1 cellular context compared by ENCODE assay signal in the genomic region with DNA sequence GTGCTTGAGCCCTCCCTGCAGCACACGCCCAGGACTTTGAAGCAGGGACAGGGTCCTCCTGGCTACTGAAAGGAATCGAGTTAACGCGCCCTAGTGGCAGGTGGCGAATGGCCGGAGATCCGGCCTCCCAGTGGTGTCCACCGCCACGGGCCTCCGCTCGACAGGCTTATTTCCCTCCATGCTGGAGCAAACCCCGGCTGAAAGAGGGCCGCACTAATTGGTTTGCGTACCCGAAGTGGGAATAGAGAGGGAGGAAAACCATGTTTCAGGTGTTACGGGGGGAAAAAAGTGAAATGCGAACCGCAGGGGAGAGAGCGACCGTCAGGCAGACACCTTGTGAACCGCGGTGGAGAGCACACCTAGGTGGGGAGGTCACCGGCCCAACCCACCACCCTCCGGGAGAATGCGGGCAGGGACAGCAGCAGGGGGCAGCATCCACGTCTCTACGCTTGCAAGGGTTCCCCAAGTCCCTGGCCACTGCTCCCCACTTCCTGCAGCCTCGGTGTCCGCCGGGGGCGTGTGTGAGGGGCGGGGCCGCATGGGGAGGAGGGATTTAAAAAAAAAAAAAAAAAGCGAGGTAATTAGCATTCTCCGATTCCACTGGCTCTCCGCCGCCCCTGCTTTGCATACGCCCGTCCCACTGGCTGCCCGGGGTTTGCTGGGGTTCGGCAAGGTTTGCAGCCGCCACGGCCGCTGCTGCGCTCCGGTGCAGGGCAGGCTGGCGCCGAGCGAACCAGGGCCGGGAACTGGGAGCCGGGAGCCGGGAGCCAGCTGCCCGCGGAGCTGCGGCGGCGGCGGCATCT.
A peak's percentile ranks its signal among the peaks of the same experiment; 100 is the strongest.
TF ChIP-seq lines count a peak whose summit lies in the region.

No MANE protein-coding gene starts in this region.

TF ChIP-seq in HepG2, 621 proteins besides CTCF, POLR2A, EP300 and RAD21 (continued from another document and continues in another):
- TF ChIP-seq, protein P1, sequence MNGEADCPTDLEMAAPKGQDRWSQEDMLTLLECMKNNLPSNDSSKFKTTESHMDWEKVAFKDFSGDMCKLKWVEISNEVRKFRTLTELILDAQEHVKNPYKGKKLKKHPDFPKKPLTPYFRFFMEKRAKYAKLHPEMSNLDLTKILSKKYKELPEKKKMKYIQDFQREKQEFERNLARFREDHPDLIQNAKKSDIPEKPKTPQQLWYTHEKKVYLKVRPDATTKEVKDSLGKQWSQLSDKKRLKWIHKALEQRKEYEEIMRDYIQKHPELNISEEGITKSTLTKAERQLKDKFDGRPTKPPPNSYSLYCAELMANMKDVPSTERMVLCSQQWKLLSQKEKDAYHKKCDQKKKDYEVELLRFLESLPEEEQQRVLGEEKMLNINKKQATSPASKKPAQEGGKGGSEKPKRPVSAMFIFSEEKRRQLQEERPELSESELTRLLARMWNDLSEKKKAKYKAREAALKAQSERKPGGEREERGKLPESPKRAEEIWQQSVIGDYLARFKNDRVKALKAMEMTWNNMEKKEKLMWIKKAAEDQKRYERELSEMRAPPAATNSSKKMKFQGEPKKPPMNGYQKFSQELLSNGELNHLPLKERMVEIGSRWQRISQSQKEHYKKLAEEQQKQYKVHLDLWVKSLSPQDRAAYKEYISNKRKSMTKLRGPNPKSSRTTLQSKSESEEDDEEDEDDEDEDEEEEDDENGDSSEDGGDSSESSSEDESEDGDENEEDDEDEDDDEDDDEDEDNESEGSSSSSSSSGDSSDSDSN (CRISPR knock-in tag; IDR thresholded peaks at IDR 0.05): peak; percentile 77; the same call in 1 of the 2 replicates
- TF ChIP-seq ATF2 (CRISPR knock-in tag; IDR thresholded peaks at IDR 0.05): no peak
- 0 out of 2 replicates have a peak, but pooled peaks have one; percentile 36 for TF ChIP-seq MAZ (IDR thresholded peaks at IDR 0.05; ENCODE audit: borderline replicate concordance, low read depth, low read length)
- TF ChIP-seq MAZ (CRISPR knock-in tag; IDR thresholded peaks at IDR 0.05; ENCODE audit: low read depth): peak; percentile 44; the same call in 1 of the 2 replicates
- TF ChIP-seq DZIP1 (CRISPR knock-in tag; IDR thresholded peaks at IDR 0.05): no peak
- TF ChIP-seq, protein P2, sequence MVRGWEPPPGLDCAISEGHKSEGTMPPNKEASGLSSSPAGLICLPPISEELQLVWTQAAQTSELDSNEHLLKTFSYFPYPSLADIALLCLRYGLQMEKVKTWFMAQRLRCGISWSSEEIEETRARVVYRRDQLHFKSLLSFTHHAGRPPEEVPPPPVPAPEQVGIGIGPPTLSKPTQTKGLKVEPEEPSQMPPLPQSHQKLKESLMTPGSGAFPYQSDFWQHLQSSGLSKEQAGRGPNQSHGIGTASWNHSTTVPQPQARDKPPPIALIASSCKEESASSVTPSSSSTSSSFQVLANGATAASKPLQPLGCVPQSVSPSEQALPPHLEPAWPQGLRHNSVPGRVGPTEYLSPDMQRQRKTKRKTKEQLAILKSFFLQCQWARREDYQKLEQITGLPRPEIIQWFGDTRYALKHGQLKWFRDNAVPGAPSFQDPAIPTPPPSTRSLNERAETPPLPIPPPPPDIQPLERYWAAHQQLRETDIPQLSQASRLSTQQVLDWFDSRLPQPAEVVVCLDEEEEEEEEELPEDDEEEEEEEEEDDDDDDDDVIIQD (CRISPR knock-in tag; IDR thresholded peaks at IDR 0.05; ENCODE audit: low read depth): no peak
- 0 out of 2 replicates have a peak, but pooled peaks have one; percentile 32 for TF ChIP-seq ZNF33B (CRISPR knock-in tag; IDR thresholded peaks at IDR 0.05)
- no peak for TF ChIP-seq ZNF354B (CRISPR knock-in tag; IDR thresholded peaks at IDR 0.05)
- TF ChIP-seq ZNF644 (CRISPR knock-in tag; IDR thresholded peaks at IDR 0.05; ENCODE audit: low read depth): no peak
- TF ChIP-seq ZNF274 (CRISPR knock-in tag; IDR thresholded peaks at IDR 0.05): 0 out of 2 replicates have a peak, but pooled peaks have one; percentile 18
- TF ChIP-seq NCOA2 (CRISPR knock-in tag; IDR thresholded peaks at IDR 0.05): no peak
- no peak for TF ChIP-seq ZBTB42 (CRISPR knock-in tag; IDR thresholded peaks at IDR 0.05)
- TF ChIP-seq ZBTB4 (CRISPR knock-in tag; IDR thresholded peaks at IDR 0.05; ENCODE audit: borderline replicate concordance): no peak
- TF ChIP-seq SAP130 (CRISPR knock-in tag; IDR thresholded peaks at IDR 0.05; ENCODE audit: low read depth): peak; percentile 55; the same call in 1 of the 2 replicates
- no peak for TF ChIP-seq IRF1 (CRISPR knock-in tag; IDR thresholded peaks at IDR 0.05; ENCODE audit: low read depth)
- TF ChIP-seq RBFOX2 (IDR thresholded peaks at IDR 0.05; ENCODE audit: low read depth, low read length): peak; percentile 66
- TF ChIP-seq ZBTB7B (CRISPR knock-in tag; IDR thresholded peaks at IDR 0.05): 0 out of 2 replicates have a peak, but pooled peaks have one; percentile 35
- no peak for TF ChIP-seq ZNF383 (CRISPR knock-in tag; IDR thresholded peaks at IDR 0.05; ENCODE audit: borderline replicate concordance)
- no peak for TF ChIP-seq NFIC (IDR thresholded peaks at IDR 0.05; ENCODE audit: low read length)
- TF ChIP-seq HINFP (CRISPR knock-in tag; IDR thresholded peaks at IDR 0.05; ENCODE audit: low read depth): no peak
- no peak for TF ChIP-seq ZNF749 (CRISPR knock-in tag; IDR thresholded peaks at IDR 0.05; ENCODE audit: borderline replicate concordance)
- TF ChIP-seq, protein P3, sequence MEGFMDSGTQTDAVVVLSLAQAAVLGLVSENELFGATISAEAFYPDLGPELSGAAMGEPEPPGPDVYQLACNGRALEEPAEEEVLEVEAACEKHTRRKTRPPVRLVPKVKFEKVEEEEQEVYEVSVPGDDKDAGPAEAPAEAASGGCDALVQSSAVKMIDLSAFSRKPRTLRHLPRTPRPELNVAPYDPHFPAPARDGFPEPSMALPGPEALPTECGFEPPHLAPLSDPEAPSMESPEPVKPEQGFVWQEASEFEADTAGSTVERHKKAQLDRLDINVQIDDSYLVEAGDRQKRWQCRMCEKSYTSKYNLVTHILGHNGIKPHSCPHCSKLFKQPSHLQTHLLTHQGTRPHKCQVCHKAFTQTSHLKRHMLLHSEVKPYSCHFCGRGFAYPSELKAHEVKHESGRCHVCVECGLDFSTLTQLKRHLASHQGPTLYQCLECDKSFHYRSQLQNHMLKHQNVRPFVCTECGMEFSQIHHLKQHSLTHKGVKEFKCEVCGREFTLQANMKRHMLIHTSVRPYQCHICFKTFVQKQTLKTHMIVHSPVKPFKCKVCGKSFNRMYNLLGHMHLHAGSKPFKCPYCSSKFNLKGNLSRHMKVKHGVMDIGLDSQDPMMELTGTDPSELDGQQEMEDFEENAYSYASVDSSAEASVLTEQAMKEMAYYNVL (CRISPR knock-in tag; IDR thresholded peaks at IDR 0.05; ENCODE audit: borderline replicate concordance): no peak
- TF ChIP-seq, protein P4, sequence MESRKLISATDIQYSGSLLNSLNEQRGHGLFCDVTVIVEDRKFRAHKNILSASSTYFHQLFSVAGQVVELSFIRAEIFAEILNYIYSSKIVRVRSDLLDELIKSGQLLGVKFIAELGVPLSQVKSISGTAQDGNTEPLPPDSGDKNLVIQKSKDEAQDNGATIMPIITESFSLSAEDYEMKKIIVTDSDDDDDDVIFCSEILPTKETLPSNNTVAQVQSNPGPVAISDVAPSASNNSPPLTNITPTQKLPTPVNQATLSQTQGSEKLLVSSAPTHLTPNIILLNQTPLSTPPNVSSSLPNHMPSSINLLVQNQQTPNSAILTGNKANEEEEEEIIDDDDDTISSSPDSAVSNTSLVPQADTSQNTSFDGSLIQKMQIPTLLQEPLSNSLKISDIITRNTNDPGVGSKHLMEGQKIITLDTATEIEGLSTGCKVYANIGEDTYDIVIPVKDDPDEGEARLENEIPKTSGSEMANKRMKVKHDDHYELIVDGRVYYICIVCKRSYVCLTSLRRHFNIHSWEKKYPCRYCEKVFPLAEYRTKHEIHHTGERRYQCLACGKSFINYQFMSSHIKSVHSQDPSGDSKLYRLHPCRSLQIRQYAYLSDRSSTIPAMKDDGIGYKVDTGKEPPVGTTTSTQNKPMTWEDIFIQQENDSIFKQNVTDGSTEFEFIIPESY (CRISPR knock-in tag; IDR thresholded peaks at IDR 0.05): no peak
- TF ChIP-seq CEBPB (IDR thresholded peaks at IDR 0.05; ENCODE audit: borderline replicate concordance, low read depth, low read length): no peak
- TF ChIP-seq ZNF83 (CRISPR knock-in tag; IDR thresholded peaks at IDR 0.05; ENCODE audit: borderline replicate concordance): no peak
- no peak for TF ChIP-seq ZNF564 (CRISPR knock-in tag; IDR thresholded peaks at IDR 0.05)
- TF ChIP-seq REPIN1 (CRISPR knock-in tag; IDR thresholded peaks at IDR 0.05; ENCODE audit: borderline replicate concordance, low read depth): peak; percentile 41; the same call in 1 of the 2 replicates
- no peak for TF ChIP-seq ZNF782 (CRISPR knock-in tag; IDR thresholded peaks at IDR 0.05; ENCODE audit: borderline replicate concordance)
- TF ChIP-seq BCL6 (CRISPR knock-in tag; IDR thresholded peaks at IDR 0.05): no peak; the same call in 1 of the 2 replicates
- no peak for TF ChIP-seq SP5 (CRISPR knock-in tag; IDR thresholded peaks at IDR 0.05; ENCODE audit: borderline replicate concordance, low read depth)
